1 cellular context compared by ENCODE assay signal in the genomic region with DNA sequence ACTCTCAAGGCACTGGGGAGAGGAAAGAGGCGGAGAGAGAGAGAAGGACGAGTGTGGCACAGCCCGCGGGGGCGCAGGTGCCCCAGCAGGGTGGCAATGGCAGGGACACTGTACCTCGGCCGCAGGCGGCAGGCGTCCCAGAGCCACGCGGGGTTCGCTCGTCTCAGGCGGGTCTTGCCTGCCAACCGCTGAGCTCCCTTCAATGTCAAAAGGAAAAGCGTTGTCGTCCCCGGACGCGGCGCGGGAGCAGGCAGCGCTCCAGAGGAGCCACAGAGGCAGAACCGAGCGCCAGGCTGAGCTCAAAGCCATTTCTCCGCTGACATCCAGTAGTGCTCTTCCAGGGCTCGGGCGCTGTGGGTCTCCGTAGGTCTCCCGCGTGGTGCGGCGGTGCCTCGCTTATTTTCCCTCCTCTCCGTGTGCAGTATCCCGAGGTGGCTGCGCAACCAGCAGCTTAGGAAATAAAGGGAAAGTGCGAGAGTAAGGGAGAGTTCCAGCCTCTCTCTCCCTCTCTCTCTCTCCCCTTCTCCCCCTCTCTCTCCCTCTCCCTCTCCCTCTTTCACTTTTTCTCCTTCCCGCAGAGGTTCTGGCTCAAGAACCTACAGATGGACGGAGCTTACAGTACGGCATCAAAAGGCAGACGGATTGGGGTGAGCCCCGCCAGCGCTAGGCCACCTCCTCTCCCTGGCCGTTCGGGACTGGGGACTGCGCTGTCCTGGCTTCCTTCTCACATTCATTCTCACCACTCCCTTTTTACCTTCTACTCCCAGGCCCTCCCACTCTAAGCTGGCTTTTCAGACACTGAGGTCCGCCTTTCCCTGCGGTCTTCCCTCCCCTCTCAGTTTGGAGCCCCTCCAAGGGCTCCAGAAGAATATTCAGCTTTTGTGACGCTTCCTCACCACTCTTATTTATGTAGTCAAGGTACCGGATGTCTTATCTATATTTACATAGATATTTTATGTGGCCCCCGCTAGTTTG.
TF ChIP-seq lines count a peak whose summit lies in the region.

A gene with protein sequence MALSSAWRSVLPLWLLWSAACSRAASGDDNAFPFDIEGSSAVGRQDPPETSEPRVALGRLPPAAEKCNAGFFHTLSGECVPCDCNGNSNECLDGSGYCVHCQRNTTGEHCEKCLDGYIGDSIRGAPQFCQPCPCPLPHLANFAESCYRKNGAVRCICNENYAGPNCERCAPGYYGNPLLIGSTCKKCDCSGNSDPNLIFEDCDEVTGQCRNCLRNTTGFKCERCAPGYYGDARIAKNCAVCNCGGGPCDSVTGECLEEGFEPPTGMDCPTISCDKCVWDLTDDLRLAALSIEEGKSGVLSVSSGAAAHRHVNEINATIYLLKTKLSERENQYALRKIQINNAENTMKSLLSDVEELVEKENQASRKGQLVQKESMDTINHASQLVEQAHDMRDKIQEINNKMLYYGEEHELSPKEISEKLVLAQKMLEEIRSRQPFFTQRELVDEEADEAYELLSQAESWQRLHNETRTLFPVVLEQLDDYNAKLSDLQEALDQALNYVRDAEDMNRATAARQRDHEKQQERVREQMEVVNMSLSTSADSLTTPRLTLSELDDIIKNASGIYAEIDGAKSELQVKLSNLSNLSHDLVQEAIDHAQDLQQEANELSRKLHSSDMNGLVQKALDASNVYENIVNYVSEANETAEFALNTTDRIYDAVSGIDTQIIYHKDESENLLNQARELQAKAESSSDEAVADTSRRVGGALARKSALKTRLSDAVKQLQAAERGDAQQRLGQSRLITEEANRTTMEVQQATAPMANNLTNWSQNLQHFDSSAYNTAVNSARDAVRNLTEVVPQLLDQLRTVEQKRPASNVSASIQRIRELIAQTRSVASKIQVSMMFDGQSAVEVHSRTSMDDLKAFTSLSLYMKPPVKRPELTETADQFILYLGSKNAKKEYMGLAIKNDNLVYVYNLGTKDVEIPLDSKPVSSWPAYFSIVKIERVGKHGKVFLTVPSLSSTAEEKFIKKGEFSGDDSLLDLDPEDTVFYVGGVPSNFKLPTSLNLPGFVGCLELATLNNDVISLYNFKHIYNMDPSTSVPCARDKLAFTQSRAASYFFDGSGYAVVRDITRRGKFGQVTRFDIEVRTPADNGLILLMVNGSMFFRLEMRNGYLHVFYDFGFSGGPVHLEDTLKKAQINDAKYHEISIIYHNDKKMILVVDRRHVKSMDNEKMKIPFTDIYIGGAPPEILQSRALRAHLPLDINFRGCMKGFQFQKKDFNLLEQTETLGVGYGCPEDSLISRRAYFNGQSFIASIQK (N-terminal part only) (minus strand): TSS at position 726 of the 975 bp plus-strand sequence. CDS start 417 bp downstream, at position 309.

TF ChIP-seq in HepG2, 621 proteins besides CTCF, POLR2A, EP300 and RAD21 (continued from another document):
- TF ChIP-seq, protein P1, sequence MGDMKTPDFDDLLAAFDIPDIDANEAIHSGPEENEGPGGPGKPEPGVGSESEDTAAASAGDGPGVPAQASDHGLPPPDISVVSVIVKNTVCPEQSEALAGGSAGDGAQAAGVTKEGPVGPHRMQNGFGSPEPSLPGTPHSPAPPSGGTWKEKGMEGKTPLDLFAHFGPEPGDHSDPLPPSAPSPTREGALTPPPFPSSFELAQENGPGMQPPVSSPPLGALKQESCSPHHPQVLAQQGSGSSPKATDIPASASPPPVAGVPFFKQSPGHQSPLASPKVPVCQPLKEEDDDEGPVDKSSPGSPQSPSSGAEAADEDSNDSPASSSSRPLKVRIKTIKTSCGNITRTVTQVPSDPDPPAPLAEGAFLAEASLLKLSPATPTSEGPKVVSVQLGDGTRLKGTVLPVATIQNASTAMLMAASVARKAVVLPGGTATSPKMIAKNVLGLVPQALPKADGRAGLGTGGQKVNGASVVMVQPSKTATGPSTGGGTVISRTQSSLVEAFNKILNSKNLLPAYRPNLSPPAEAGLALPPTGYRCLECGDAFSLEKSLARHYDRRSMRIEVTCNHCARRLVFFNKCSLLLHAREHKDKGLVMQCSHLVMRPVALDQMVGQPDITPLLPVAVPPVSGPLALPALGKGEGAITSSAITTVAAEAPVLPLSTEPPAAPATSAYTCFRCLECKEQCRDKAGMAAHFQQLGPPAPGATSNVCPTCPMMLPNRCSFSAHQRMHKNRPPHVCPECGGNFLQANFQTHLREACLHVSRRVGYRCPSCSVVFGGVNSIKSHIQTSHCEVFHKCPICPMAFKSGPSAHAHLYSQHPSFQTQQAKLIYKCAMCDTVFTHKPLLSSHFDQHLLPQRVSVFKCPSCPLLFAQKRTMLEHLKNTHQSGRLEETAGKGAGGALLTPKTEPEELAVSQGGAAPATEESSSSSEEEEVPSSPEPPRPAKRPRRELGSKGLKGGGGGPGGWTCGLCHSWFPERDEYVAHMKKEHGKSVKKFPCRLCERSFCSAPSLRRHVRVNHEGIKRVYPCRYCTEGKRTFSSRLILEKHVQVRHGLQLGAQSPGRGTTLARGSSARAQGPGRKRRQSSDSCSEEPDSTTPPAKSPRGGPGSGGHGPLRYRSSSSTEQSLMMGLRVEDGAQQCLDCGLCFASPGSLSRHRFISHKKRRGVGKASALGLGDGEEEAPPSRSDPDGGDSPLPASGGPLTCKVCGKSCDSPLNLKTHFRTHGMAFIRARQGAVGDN (CRISPR knock-in tag; IDR thresholded peaks at IDR 0.05) = peak; percentile 38
- TF ChIP-seq, protein P2, sequence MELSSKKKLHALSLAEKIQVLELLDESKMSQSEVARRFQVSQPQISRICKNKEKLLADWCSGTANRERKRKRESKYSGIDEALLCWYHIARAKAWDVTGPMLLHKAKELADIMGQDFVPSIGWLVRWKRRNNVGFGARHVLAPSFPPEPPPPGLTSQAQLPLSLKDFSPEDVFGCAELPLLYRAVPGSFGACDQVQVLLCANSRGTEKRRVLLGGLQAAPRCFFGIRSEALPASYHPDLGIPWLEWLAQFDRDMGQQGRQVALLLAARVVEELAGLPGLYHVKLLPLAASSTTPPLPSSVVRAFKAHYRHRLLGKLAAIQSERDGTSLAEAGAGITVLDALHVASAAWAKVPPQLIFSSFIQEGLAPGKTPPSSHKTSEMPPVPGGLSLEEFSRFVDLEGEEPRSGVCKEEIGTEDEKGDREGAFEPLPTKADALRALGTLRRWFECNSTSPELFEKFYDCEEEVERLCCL (CRISPR knock-in tag; IDR thresholded peaks at IDR 0.05; ENCODE audit: borderline replicate concordance) = no peak
- TF ChIP-seq HNRNPL (IDR thresholded peaks at IDR 0.05; ENCODE audit: low read depth, low read length) (0 out of 2 replicates have a peak, but pooled peaks have one; percentile 55), HDAC6 (IDR thresholded peaks at IDR 0.05; ENCODE audit: low read depth, low read length) (no peak), ZNF766 (CRISPR knock-in tag; IDR thresholded peaks at IDR 0.05; ENCODE audit: borderline replicate concordance) (no peak)
TF ChIP-seq in HepG2: peak in this region for 6.
